Comparison of ENCODE assay signal across 8 cellular contexts in the genomic region with DNA sequence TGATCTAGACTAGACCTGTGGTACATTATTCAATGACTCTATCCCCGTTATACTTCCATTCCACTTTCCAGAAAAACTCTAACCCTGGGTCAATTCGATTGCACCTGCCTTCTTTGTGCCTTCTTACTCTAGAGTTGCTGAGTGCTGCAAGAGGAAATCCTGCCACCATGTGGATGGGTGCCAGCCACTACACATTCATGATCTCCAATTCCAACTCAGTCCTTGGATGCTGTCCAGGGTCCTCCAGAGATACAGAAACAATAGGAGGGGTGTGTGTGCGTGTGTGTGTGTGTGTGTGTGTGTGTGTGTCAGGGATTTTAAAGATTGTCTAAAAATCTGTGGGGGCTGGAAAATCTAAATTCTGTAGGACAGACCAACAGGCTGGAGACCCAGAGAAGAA. TPM values are rescaled to one million over a fixed set of nuclear protein-coding genes. Genes with fewer than 3 reads are reported as not detected.
A peak's percentile ranks its signal among the peaks of the same experiment; 100 is the strongest.
DNase-seq lines count a peak whose midpoint lies in the region; ATAC-seq, FAIRE-seq and TF ChIP-seq lines count a peak whose summit lies in the region.

No MANE protein-coding gene starts in this region.

- TF ChIP-seq CTCF in Panc1 (IDR thresholded peaks at IDR 0.05): peak; percentile 64
- no peak for TF ChIP-seq CTCF in psoas muscle (IDR thresholded peaks at IDR 0.05)

- no peaks in the 10 kb centered on the region for H3K9me3 Mint-ChIP-seq in activated naive CD8-positive, alpha-beta T cell treated with anti-CD3 and anti-CD28 coated beads, Interleukin-2, amount 10 ng/mL, durations not matched to agents 7 days and 5 days

- CTCF ChIA-PET in Panc1 (lab: Charles Lee): no interaction called here

- H3K36me3 Mint-ChIP-seq in activated naive CD8-positive, alpha-beta T cell treated with anti-CD3 and anti-CD28 coated beads, Interleukin-2, amount 10 ng/mL, durations not matched to agents 7 days and 5 days: no peaks in the 10 kb centered on the region

- H3K36me3 ChIP-seq in Panc1 (ENCODE audit: control insufficient read depth, insufficient read depth, low read length): no peaks in the 10 kb centered on the region
- no peaks in the 10 kb centered on the region for H3K36me3 ChIP-seq in small intestine (ENCODE audit: control insufficient read depth in 2 of 2, insufficient read depth in 2 of 2, low read length in 2 of 2)
- H3K36me3 ChIP-seq in psoas muscle (ENCODE audit: insufficient read depth in 1 of 2, low read depth in 1 of 2): no peaks in the 10 kb centered on the region

- FAIRE-seq in small intestine (lab: Jason Lieb, UNC): no peak

- H3K27ac ChIP-seq in Panc1 (ENCODE audit: low read length): no peak overlapping the region
- H3K27ac ChIP-seq in small intestine (ENCODE audit: low read depth in 1 of 2, low read length in 1 of 2): no peak overlapping the region
- no peak overlapping the region for H3K27ac ChIP-seq in psoas muscle

- no peak overlapping the region for H3K27ac Mint-ChIP-seq in activated naive CD8-positive, alpha-beta T cell treated with anti-CD3 and anti-CD28 coated beads, Interleukin-2, amount 10 ng/mL, durations not matched to agents 7 days and 5 days

- no TSS peak for BruUV-seq in Panc1 (replicated peaks; lab: Mats Ljungman, UMichigan)

- H3K4me3 Mint-ChIP-seq in activated naive CD8-positive, alpha-beta T cell treated with anti-CD3 and anti-CD28 coated beads, Interleukin-2, amount 10 ng/mL, durations not matched to agents 7 days and 5 days: peak overlapping the region; percentile 24

- no peaks in the 10 kb centered on the region for H3K27me3 Mint-ChIP-seq in activated naive CD8-positive, alpha-beta T cell treated with anti-CD3 and anti-CD28 coated beads, Interleukin-2, amount 10 ng/mL, durations not matched to agents 7 days and 5 days

- H3K27me3 ChIP-seq in Panc1 (ENCODE audit: control insufficient read depth, insufficient read depth, low read length) (peaks cover 4% of the 10 kb centered on the region; the same call in 1 of the 2 replicates), small intestine (ENCODE audit: control insufficient read depth in 2 of 2, insufficient read depth in 2 of 2, low read length in 2 of 2) (peaks cover 0 to 2% of the 10 kb centered on the region in 2 donors), psoas muscle (ENCODE audit: insufficient read depth in 3 of 3, low read length in 2 of 3) (peaks cover 0 to 3% (median 0%) of the 10 kb centered on the region in 3 donors)

- H3K9me3 ChIP-seq in Panc1 (ENCODE audit: control insufficient read depth, insufficient read depth, low read depth, low read length) (no peaks in the 10 kb centered on the region), small intestine (ENCODE audit: control insufficient read depth, low read depth) (no peaks in the 10 kb centered on the region), psoas muscle (no peaks in the 10 kb centered on the region)

- H3K4me1 ChIP-seq in Panc1 (ENCODE audit: control insufficient read depth, insufficient read depth, low read length): no peaks in the 10 kb centered on the region
- H3K4me1 ChIP-seq in small intestine (ENCODE audit: control insufficient read depth in 2 of 2, insufficient read depth in 1 of 2, low read depth in 1 of 2, low read length in 1 of 2): no peaks in the 10 kb centered on the region
- no peaks in the 10 kb centered on the region for H3K4me1 ChIP-seq in psoas muscle

- H3K4me3 ChIP-seq in Panc1 (ENCODE audit: low read depth in 2 of 2, low read length in 2 of 2) (no peak overlapping the region), small intestine (ENCODE audit: low read depth in 1 of 2, low read length in 2 of 2) (no peak overlapping the region), psoas muscle (no peak overlapping the region)

- ATAC-seq in Panc1 (peak; percentile 89), left ventricle myocardium superior (peak; percentile 68), psoas muscle (no peak), GM18520 (IDR thresholded peaks at IDR 0.05; ENCODE audit: unreplicated experiment) (no peak)
- ATAC-seq in activated naive CD8-positive, alpha-beta T cell treated with anti-CD3 and anti-CD28 coated beads, Interleukin-2, amount 10 ng/mL, durations not matched to agents 7 days and 5 days (ENCODE audit: low read depth): peak; percentile 78

- DNase-seq in DMS79 treated with DMSO at 0.1 percent for 48 hours (lab: John Stamatoyannopoulos, UW) (peak; percentile 42), HuH-7 (ENCODE audit: low spot score) (peak; percentile 4), Panc1 (ENCODE audit: low read depth, low spot score) (peak; percentile 15), left ventricle myocardium superior (peak; percentile 72), small intestine (peak; percentile 28), psoas muscle (no peak)
- DNase-seq in activated naive CD8-positive, alpha-beta T cell treated with anti-CD3 and anti-CD28 coated beads, Interleukin-2, amount 10 ng/mL, durations not matched to agents 7 days and 5 days: peak; percentile 25

- WGBS in small intestine, 3 donors: 4 to 9% (median 5%) methylated on average over 3 of the region's 3 CpGs
- 0 to 12% (median 7%) methylated on average over 3 of the region's 3 CpGs for WGBS in psoas muscle, 3 donors

- H3K4me1 Mint-ChIP-seq in activated naive CD8-positive, alpha-beta T cell treated with anti-CD3 and anti-CD28 coated beads, Interleukin-2, amount 10 ng/mL, durations not matched to agents 7 days and 5 days: peaks cover 10% of the 10 kb centered on the region

- intact Hi-C loops in Panc1 (cut with micrococcal nuclease; ENCODE audit: unreplicated experiment): loop anchor here (1.0 kb wide), 1 partner anchor 291 kb away; no protein-coding TSS in a partner anchor
- intact Hi-C loops in left ventricle myocardium superior (cut with micrococcal nuclease): no loop called here
- intact Hi-C loops in psoas muscle (cut with DNase I): no loop called here

- in situ Hi-C loops in Panc1 (cut with HindIII; ENCODE audit: low pct_unique_long_range_greater_than_20kb, low sequenced_read_pairs): no loop called here

- POLR2A ChIA-PET in Panc1 (lab: Charles Lee): no interaction called here
- POLR2A ChIA-PET in activated naive CD8-positive, alpha-beta T cell treated with anti-CD3 and anti-CD28 coated beads, Interleukin-2, amount 10 ng/mL, durations not matched to agents 7 days and 5 days (lab: Charles Lee): no interaction called here

RNA-seq across cellular contexts. Expression of a gene that starts 42.9 kb away (rescaled TPM):
- total RNA-seq in Panc1 (2021; ENCODE audit: unreplicated experiment) (19.6 TPM), left ventricle myocardium superior (3.2 TPM), psoas muscle (1 to 10 TPM in 1 of 4 donors, under 1 TPM in 3; 0.38 to 1.2 (median 0.86) TPM)
- polyA plus RNA-seq in Panc1 (2012; ENCODE audit: insufficient read length): 8.9 TPM
- total RNA-seq in activated naive CD8-positive, alpha-beta T cell treated with anti-CD3 and anti-CD28 coated beads, Interleukin-2, amount 10 ng/mL, durations not matched to agents 7 days and 5 days: 10 to 100 TPM; 31.7 to 33.2 TPM
- polyA plus RNA-seq in small intestine (10 to 100 TPM in 1 of 3 donors, 1 to 10 TPM in 2; 2.4 to 11.0 (median 9.7) TPM), psoas muscle (1 to 10 TPM in 1 of 3 donors, under 1 TPM in 2; 0.47 to 1.1 (median 0.77) TPM)

RNA-seq across cellular contexts. Expression of a gene that starts 55.8 kb away (rescaled TPM):
- 0.36 TPM for total RNA-seq in Panc1 (2021; ENCODE audit: unreplicated experiment)
- 0.38 TPM for polyA plus RNA-seq in Panc1 (2012; ENCODE audit: insufficient read length)
- 1 to 10 TPM; 1.8 to 2.0 TPM for total RNA-seq in activated naive CD8-positive, alpha-beta T cell treated with anti-CD3 and anti-CD28 coated beads, Interleukin-2, amount 10 ng/mL, durations not matched to agents 7 days and 5 days
- total RNA-seq in left ventricle myocardium superior: 2.3 TPM
- polyA plus RNA-seq in small intestine: under 1 TPM in 1 of 3 donors, not detected in 2; 0.92 TPM
- total RNA-seq in psoas muscle: under 1 TPM; 0.08 to 0.58 (median 0.17) TPM
- under 1 TPM; 0.08 to 0.17 (median 0.12) TPM for polyA plus RNA-seq in psoas muscle

Comparison
In these comparisons a context has a peak if more than half of its experiments do, and no peak if none do; other contexts are left out.
1. DNase-seq: peak in DMS79 treated with DMSO at 0.1 percent for 48 hours (single experiment), HuH-7 (single experiment), Panc1 (single experiment), activated naive CD8-positive, alpha-beta T cell treated with anti-CD3 and anti-CD28 coated beads, Interleukin-2, amount 10 ng/mL, durations not matched to agents 7 days and 5 days (single experiment), left ventricle myocardium superior (single experiment) and small intestine (single experiment); none in psoas muscle (0 of 2).
2. ATAC-seq: peak in Panc1 (single experiment), activated naive CD8-positive, alpha-beta T cell treated with anti-CD3 and anti-CD28 coated beads, Interleukin-2, amount 10 ng/mL, durations not matched to agents 7 days and 5 days (single experiment) and left ventricle myocardium superior (single experiment); none in psoas muscle (0 of 4) and GM18520 (single experiment).